3 cellular contexts compared by ENCODE assay signal in genomic region chr6:70254784-70255183, GRCh38. TPM values are rescaled to one million over a fixed set of nuclear protein-coding genes. Genes with fewer than 3 reads are reported as not detected.
"Had no signal": no experiment of that assay in that cellular context is flagged by ENCODE, and none has a peak within 500 bp of the region (broad histone marks: within the 10 kb centered on the region; RNA-seq: fewer than 3 reads in every experiment).

No MANE protein-coding gene starts in this region.

- ATAC-seq: GM12878 had no signal

- DNase-seq: GDM1, GF-D8 had no signal

- H3K4me3 ChIP-seq: GM12878 had no signal

RNA-seq across cellular contexts. Expression of gene COL9A1, which starts 48.1 kb away (rescaled TPM):
- total RNA-seq: GM12878 had no signal
